2 cellular contexts compared by ENCODE assay signal in the genomic region with DNA sequence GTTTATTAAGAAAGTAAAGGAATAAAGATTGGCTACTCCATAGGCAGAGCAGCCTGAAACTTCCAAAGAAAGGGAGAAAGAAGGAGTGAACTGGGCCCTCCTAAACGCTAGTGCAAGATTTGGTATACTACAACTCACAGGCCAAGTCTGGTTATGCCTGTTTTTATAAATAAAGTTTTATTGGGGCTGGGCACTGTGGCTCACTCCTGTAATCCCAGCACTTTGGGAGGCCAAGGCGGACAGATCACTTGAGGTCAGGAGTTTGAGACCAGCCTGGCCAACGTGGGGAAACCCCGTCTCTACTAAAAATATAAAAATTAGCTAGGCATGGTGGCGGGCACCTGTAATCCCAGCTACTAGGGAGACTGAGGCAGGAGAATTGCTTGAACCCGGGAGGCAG.
TF ChIP-seq lines count a peak whose summit lies in the region.
"Not testable (repeated sequence)": the region's sequence is repeated elsewhere in the genome, so short reads cannot be mapped to it uniquely, and the experiment has no call there.

No MANE protein-coding gene starts in this region.

TF ChIP-seq in K562, 482 proteins besides CTCF, POLR2A, EP300 and RAD21:
- TF ChIP-seq ZBTB40 (IDR thresholded peaks at IDR 0.05) (peak; percentile 84), ZBTB40 (CRISPR knock-in tag; IDR thresholded peaks at IDR 0.05) (peak; percentile 64)

TF ChIP-seq in HepG2, 621 proteins besides CTCF, POLR2A, EP300 and RAD21:
- not testable (repeated sequence) for TF ChIP-seq ZBTB40 (IDR thresholded peaks at IDR 0.05)
- TF ChIP-seq ZBTB40 (CRISPR knock-in tag; IDR thresholded peaks at IDR 0.05): peak; percentile 85
